16 cellular contexts compared by ENCODE assay signal in genomic region chr7:85287126-85287825, GRCh38.
DNase-seq lines count a peak whose midpoint lies in the region; ATAC-seq and TF ChIP-seq lines count a peak whose summit lies in the region.
"Had no signal": no experiment of that assay in that cellular context is flagged by ENCODE, and none has a peak within 500 bp of the region (broad histone marks: within the 10 kb centered on the region; RNA-seq: fewer than 3 reads in every experiment).

No MANE protein-coding gene starts in this region.

- DNase-seq in Daoy (ENCODE audit: low read depth): peak; percentile 5
- peak; percentile 28 for DNase-seq in M059J (ENCODE audit: low read depth)
- DNase-seq in epithelial cell of esophagus (ENCODE audit: low read depth): peak; percentile 2
- DNase-seq in nephron progenitor cell: no peak
- DNase-seq in activated CD8-positive, alpha-beta T cell treated with anti-CD3 and anti-CD28 coated beads, Interleukin-2, amount 10 ng/mL, durations not matched to agents 7 days and 5 days: no peak
- DNase-seq in Kasumi-1 (lab: John Stamatoyannopoulos, UW): no peak
- DNase-seq in activated CD4-positive, alpha-beta T cell treated with anti-CD3 and anti-CD28 coated beads, Interleukin-2, amount 10 ng/mL, durations not matched to agents 24 days and 14 days: no peak
- DNase-seq: central memory CD4-positive, alpha-beta T cell; effector memory CD4-positive, alpha-beta T cell; NCI-H1092; small intestine had no signal

- no peak for ATAC-seq in activated CD8-positive, alpha-beta T cell treated with anti-CD3 and anti-CD28 coated beads, Interleukin-2, amount 10 ng/mL, durations not matched to agents 7 days and 5 days
- ATAC-seq in GM19467 (IDR thresholded peaks at IDR 0.05; ENCODE audit: unreplicated experiment): no peak
- ATAC-seq: gastroesophageal sphincter, K562 had no signal

- CTCF ChIA-PET in activated CD8-positive, alpha-beta T cell treated with anti-CD3 and anti-CD28 coated beads, Interleukin-2, amount 10 ng/mL, durations not matched to agents 7 days and 5 days (lab: Charles Lee): no interaction called here

- peaks cover 4% of the 10 kb centered on the region for H3K27me3 Mint-ChIP-seq in nephron progenitor cell (ENCODE audit: low read depth, poor library complexity)
- no peaks in the 10 kb centered on the region for H3K27me3 Mint-ChIP-seq in activated CD8-positive, alpha-beta T cell treated with anti-CD3 and anti-CD28 coated beads, Interleukin-2, amount 10 ng/mL, durations not matched to agents 7 days and 5 days (ENCODE audit: low read depth)
- H3K27me3 Mint-ChIP-seq in activated CD4-positive, alpha-beta T cell treated with anti-CD3 and anti-CD28 coated beads, Interleukin-2, amount 10 ng/mL, durations not matched to agents 24 days and 14 days: no peaks in the 10 kb centered on the region

- intact Hi-C loops in activated CD4-positive, alpha-beta T cell treated with anti-CD3 and anti-CD28 coated beads, Interleukin-2, amount 10 ng/mL, durations not matched to agents 24 days and 14 days (cut with micrococcal nuclease): no loop called here

- no peak for TF ChIP-seq CTCF in epithelial cell of esophagus (IDR thresholded peaks at IDR 0.05; ENCODE audit: insufficient read depth, low read depth, low read length, missing control alignments)
- no peak for TF ChIP-seq CTCF in nephron progenitor cell (IDR thresholded peaks at IDR 0.05)

- POLR2A ChIA-PET in activated CD8-positive, alpha-beta T cell treated with anti-CD3 and anti-CD28 coated beads, Interleukin-2, amount 10 ng/mL, durations not matched to agents 7 days and 5 days (lab: Charles Lee): no interaction called here

- no peak overlapping the region for H3K27ac Mint-ChIP-seq in nephron progenitor cell
- no peak overlapping the region for H3K27ac Mint-ChIP-seq in activated CD8-positive, alpha-beta T cell treated with anti-CD3 and anti-CD28 coated beads, Interleukin-2, amount 10 ng/mL, durations not matched to agents 7 days and 5 days
- no peak overlapping the region for H3K27ac Mint-ChIP-seq in activated CD4-positive, alpha-beta T cell treated with anti-CD3 and anti-CD28 coated beads, Interleukin-2, amount 10 ng/mL, durations not matched to agents 24 days and 14 days
- H3K27ac Mint-ChIP-seq: CD14-positive monocyte had no signal

- H3K36me3 Mint-ChIP-seq in nephron progenitor cell (ENCODE audit: low read depth): peaks cover 5% of the 10 kb centered on the region
- no peaks in the 10 kb centered on the region for H3K36me3 Mint-ChIP-seq in activated CD8-positive, alpha-beta T cell treated with anti-CD3 and anti-CD28 coated beads, Interleukin-2, amount 10 ng/mL, durations not matched to agents 7 days and 5 days (ENCODE audit: low read depth)
- H3K36me3 Mint-ChIP-seq in activated CD4-positive, alpha-beta T cell treated with anti-CD3 and anti-CD28 coated beads, Interleukin-2, amount 10 ng/mL, durations not matched to agents 24 days and 14 days (ENCODE audit: low read depth): no peaks in the 10 kb centered on the region
- H3K36me3 Mint-ChIP-seq: CD14-positive monocyte had no signal

- H3K4me1 Mint-ChIP-seq in nephron progenitor cell: peaks cover 45% of the 10 kb centered on the region
- H3K4me1 Mint-ChIP-seq in activated CD8-positive, alpha-beta T cell treated with anti-CD3 and anti-CD28 coated beads, Interleukin-2, amount 10 ng/mL, durations not matched to agents 7 days and 5 days (ENCODE audit: low read depth): no peaks in the 10 kb centered on the region
- H3K4me1 Mint-ChIP-seq in activated CD4-positive, alpha-beta T cell treated with anti-CD3 and anti-CD28 coated beads, Interleukin-2, amount 10 ng/mL, durations not matched to agents 24 days and 14 days: no peaks in the 10 kb centered on the region
- H3K4me1 Mint-ChIP-seq: CD14-positive monocyte had no signal

- H3K4me3 ChIP-seq in epithelial cell of esophagus (ENCODE audit: low read length): no peak overlapping the region
- H3K4me3 ChIP-seq: gastroesophageal sphincter, K562, SK-N-MC had no signal

- H3K4me3 Mint-ChIP-seq in nephron progenitor cell: peak overlapping the region; percentile 21
- no peak overlapping the region for H3K4me3 Mint-ChIP-seq in activated CD8-positive, alpha-beta T cell treated with anti-CD3 and anti-CD28 coated beads, Interleukin-2, amount 10 ng/mL, durations not matched to agents 7 days and 5 days
- no peak overlapping the region for H3K4me3 Mint-ChIP-seq in activated CD4-positive, alpha-beta T cell treated with anti-CD3 and anti-CD28 coated beads, Interleukin-2, amount 10 ng/mL, durations not matched to agents 24 days and 14 days
- H3K4me3 Mint-ChIP-seq: CD14-positive monocyte had no signal

- peaks cover 4% of the 10 kb centered on the region for H3K9me3 Mint-ChIP-seq in nephron progenitor cell
- H3K9me3 Mint-ChIP-seq in activated CD8-positive, alpha-beta T cell treated with anti-CD3 and anti-CD28 coated beads, Interleukin-2, amount 10 ng/mL, durations not matched to agents 7 days and 5 days (ENCODE audit: insufficient read depth): no peaks in the 10 kb centered on the region
- H3K9me3 Mint-ChIP-seq in activated CD4-positive, alpha-beta T cell treated with anti-CD3 and anti-CD28 coated beads, Interleukin-2, amount 10 ng/mL, durations not matched to agents 24 days and 14 days: no peaks in the 10 kb centered on the region

Comparison
In these comparisons a context has a peak if more than half of its experiments do, and no peak if none do; other contexts are left out.
1. DNase-seq: peak in Daoy (single experiment), M059J (single experiment) and epithelial cell of esophagus (single experiment); none in nephron progenitor cell (single experiment), activated CD8-positive, alpha-beta T cell treated with anti-CD3 and anti-CD28 coated beads, Interleukin-2, amount 10 ng/mL, durations not matched to agents 7 days and 5 days (single experiment), Kasumi-1 (0 of 2) and activated CD4-positive, alpha-beta T cell treated with anti-CD3 and anti-CD28 coated beads, Interleukin-2, amount 10 ng/mL, durations not matched to agents 24 days and 14 days (single experiment).